ENCODE assay signal across 8 cellular contexts in genomic region chr22:22710719-22711531, GRCh38.
DNase-seq lines count a peak whose midpoint lies in the region; ATAC-seq, FAIRE-seq and TF ChIP-seq lines count a peak whose summit lies in the region.

No MANE protein-coding gene starts in this region.

- H3K9me3 ChIP-seq in SK-N-SH (no peaks in the 10 kb centered on the region), right cardiac atrium (ENCODE audit: control insufficient read depth, low read length) (no peaks in the 10 kb centered on the region)

- no peak for TF ChIP-seq EP300 in SK-N-SH (IDR thresholded peaks at IDR 0.05; ENCODE audit: borderline replicate concordance in 1 of 2, low read depth in 1 of 2, low read length in 1 of 2)

- no peak for TF ChIP-seq POLR2A in GM12892 (IDR thresholded peaks at IDR 0.05; ENCODE audit: low read depth, low read length)

- intact Hi-C loops in right cardiac atrium (cut with DNase I) = no loop called here

- H3K36me3 Mint-ChIP-seq in activated naive CD4-positive, alpha-beta T cell treated with anti-CD3 and anti-CD28 coated beads, Interleukin-2, amount 10 ng/mL, durations not matched to agents 7 days and 5 days = no peaks in the 10 kb centered on the region

- no peak overlapping the region for H3K4me3 Mint-ChIP-seq in activated naive CD4-positive, alpha-beta T cell treated with anti-CD3 and anti-CD28 coated beads, Interleukin-2, amount 10 ng/mL, durations not matched to agents 7 days and 5 days

- H3K9ac ChIP-seq in SK-N-SH = no peak overlapping the region

- H2AFZ ChIP-seq in SK-N-SH (ENCODE audit: low read depth) = no peak overlapping the region

- H3K36me3 ChIP-seq in SK-N-SH (replicated peaks in 1 of 2; ENCODE audit: control insufficient read depth in 1 of 2, insufficient read depth in 2 of 2, low read length in 1 of 2) = no peaks in the 10 kb centered on the region

- FAIRE-seq in GM12892 (lab: Jason Lieb, UNC) = peak; percentile 92

- H4K20me1 ChIP-seq in SK-N-SH (ENCODE audit: insufficient read depth) = no peaks in the 10 kb centered on the region

- no peak overlapping the region for H3K27ac Mint-ChIP-seq in activated naive CD4-positive, alpha-beta T cell treated with anti-CD3 and anti-CD28 coated beads, Interleukin-2, amount 10 ng/mL, durations not matched to agents 7 days and 5 days

- TF ChIP-seq CTCF in AG04449 (IDR thresholded peaks at IDR 0.05; ENCODE audit: insufficient read depth, low read length, missing control alignments) (peak; percentile 85), SK-N-SH (IDR thresholded peaks at IDR 0.05) (peak; percentile 91)

- no peak for DNase-seq in AG04449 (ENCODE audit: low read depth, low spot score)
- no peak for DNase-seq in GM12892 (ENCODE audit: insufficient read length)
- DNase-seq in SK-N-SH = peak; percentile 75
- DNase-seq in activated naive CD4-positive, alpha-beta T cell treated with anti-CD3 and anti-CD28 coated beads, Interleukin-2, amount 10 ng/mL, durations not matched to agents 7 days and 5 days = peak; percentile 83
- DNase-seq in right cardiac atrium = peak; percentile 42 to 83 (median 80)
- DNase-seq in stimulated activated CD4-positive, alpha-beta T cell treated with anti-CD3 and anti-CD28 coated beads, Interleukin-12 subunit alpha, Interleukin-12 subunit beta, amount 100 ng/mL, for 4 hours = peak; percentile 78

- no peaks in the 10 kb centered on the region for H3F3A ChIP-seq in SK-N-SH (replicated peaks; ENCODE audit: insufficient read depth)

- H3K27me3 Mint-ChIP-seq in activated naive CD4-positive, alpha-beta T cell treated with anti-CD3 and anti-CD28 coated beads, Interleukin-2, amount 10 ng/mL, durations not matched to agents 7 days and 5 days = peaks cover 41% of the 10 kb centered on the region

- POLR2A ChIA-PET in AG04449 (lab: Yijun Ruan, JAX) (no interaction called here), SK-N-SH (lab: Yijun Ruan, JAX) (no interaction called here)

- ATAC-seq in right cardiac atrium (peak; percentile 42 to 65), GM18870 (IDR thresholded peaks at IDR 0.05; ENCODE audit: unreplicated experiment) (no peak), HG03095 (IDR thresholded peaks at IDR 0.05; ENCODE audit: unreplicated experiment) (no peak)

- no peaks in the 10 kb centered on the region for H3K9me2 ChIP-seq in SK-N-SH

- H3K4me1 Mint-ChIP-seq in activated naive CD4-positive, alpha-beta T cell treated with anti-CD3 and anti-CD28 coated beads, Interleukin-2, amount 10 ng/mL, durations not matched to agents 7 days and 5 days = no peaks in the 10 kb centered on the region

- H3K4me1 ChIP-seq in SK-N-SH (ENCODE audit: control insufficient read depth in 1 of 2, insufficient read depth in 2 of 2, low read depth in 1 of 2, low read length in 1 of 2) (no peaks in the 10 kb centered on the region), right cardiac atrium (ENCODE audit: control insufficient read depth, insufficient read depth, low read length) (no peaks in the 10 kb centered on the region)

- no peak overlapping the region for H3K4me2 ChIP-seq in SK-N-SH

- H3K27ac ChIP-seq in SK-N-SH (ENCODE audit: low read depth in 2 of 2, low read length in 1 of 2) (no peak overlapping the region), right cardiac atrium (ENCODE audit: low read length) (no peak overlapping the region)

- no peak overlapping the region for H3K4me3 ChIP-seq in AG04449 (ENCODE audit: low read depth, low read length)
- H3K4me3 ChIP-seq in SK-N-SH (ENCODE audit: low read depth in 2 of 2, low read length in 1 of 2) = peak overlapping the region in 1 of 2 experiments; percentile 9; a peak in 1 of 4 replicates
- no peak overlapping the region for H3K4me3 ChIP-seq in right cardiac atrium (ENCODE audit: low read length)

- H3K79me2 ChIP-seq in SK-N-SH (ENCODE audit: insufficient read depth) = no peaks in the 10 kb centered on the region

- CTCF ChIA-PET in AG04449 (lab: Yijun Ruan, JAX) (interaction anchor here (0.9 to 3.0 kb wide), 8 partner anchors 9 to 45 kb away, joined by 3 to 22 read pairs (median 4); no protein-coding TSS in a partner anchor), SK-N-SH (lab: Yijun Ruan, JAX) (interaction anchor here (0.8 to 1.8 kb wide), 14 partner anchors 10 to 244 kb away, joined by 3 to 10 read pairs (median 4); no protein-coding TSS in a partner anchor)
- CTCF ChIA-PET in activated naive CD4-positive, alpha-beta T cell treated with anti-CD3 and anti-CD28 coated beads, Interleukin-2, amount 10 ng/mL, durations not matched to agents 7 days and 5 days (lab: Charles Lee) = interaction anchor here (0.8 to 1.8 kb wide), 6 partner anchors 9 to 91 kb away, joined by 3 to 16 read pairs (median 4); no protein-coding TSS in a partner anchor

- no peaks in the 10 kb centered on the region for H3K9me3 Mint-ChIP-seq in activated naive CD4-positive, alpha-beta T cell treated with anti-CD3 and anti-CD28 coated beads, Interleukin-2, amount 10 ng/mL, durations not matched to agents 7 days and 5 days

- no peaks in the 10 kb centered on the region; the same call in 1 of the 2 replicates for H3K27me3 ChIP-seq in SK-N-SH (ENCODE audit: insufficient read depth)
- no peaks in the 10 kb centered on the region for H3K27me3 ChIP-seq in right cardiac atrium (ENCODE audit: control insufficient read depth, insufficient read depth)

- peak; percentile 36 for TF ChIP-seq RAD21 in SK-N-SH (IDR thresholded peaks at IDR 0.05; ENCODE audit: low read length)

- WGBS in SK-N-SH (ENCODE audit: low lambda C conversion rate) = 18% methylated on average over 11 of the region's 11 CpGs
- 21% methylated on average over 11 of the region's 11 CpGs for WGBS in right cardiac atrium

TF ChIP-seq in SK-N-SH, 30 proteins besides CTCF, POLR2A, EP300 and RAD21:
- TF ChIP-seq, protein P1, sequence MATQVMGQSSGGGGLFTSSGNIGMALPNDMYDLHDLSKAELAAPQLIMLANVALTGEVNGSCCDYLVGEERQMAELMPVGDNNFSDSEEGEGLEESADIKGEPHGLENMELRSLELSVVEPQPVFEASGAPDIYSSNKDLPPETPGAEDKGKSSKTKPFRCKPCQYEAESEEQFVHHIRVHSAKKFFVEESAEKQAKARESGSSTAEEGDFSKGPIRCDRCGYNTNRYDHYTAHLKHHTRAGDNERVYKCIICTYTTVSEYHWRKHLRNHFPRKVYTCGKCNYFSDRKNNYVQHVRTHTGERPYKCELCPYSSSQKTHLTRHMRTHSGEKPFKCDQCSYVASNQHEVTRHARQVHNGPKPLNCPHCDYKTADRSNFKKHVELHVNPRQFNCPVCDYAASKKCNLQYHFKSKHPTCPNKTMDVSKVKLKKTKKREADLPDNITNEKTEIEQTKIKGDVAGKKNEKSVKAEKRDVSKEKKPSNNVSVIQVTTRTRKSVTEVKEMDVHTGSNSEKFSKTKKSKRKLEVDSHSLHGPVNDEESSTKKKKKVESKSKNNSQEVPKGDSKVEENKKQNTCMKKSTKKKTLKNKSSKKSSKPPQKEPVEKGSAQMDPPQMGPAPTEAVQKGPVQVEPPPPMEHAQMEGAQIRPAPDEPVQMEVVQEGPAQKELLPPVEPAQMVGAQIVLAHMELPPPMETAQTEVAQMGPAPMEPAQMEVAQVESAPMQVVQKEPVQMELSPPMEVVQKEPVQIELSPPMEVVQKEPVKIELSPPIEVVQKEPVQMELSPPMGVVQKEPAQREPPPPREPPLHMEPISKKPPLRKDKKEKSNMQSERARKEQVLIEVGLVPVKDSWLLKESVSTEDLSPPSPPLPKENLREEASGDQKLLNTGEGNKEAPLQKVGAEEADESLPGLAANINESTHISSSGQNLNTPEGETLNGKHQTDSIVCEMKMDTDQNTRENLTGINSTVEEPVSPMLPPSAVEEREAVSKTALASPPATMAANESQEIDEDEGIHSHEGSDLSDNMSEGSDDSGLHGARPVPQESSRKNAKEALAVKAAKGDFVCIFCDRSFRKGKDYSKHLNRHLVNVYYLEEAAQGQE (IDR thresholded peaks at IDR 0.05; ENCODE audit: low read depth, low read length) = no peak
- TF ChIP-seq SMC3 (IDR thresholded peaks at IDR 0.05; ENCODE audit: low read depth, low read length) = peak; percentile 29

Comparison
In these comparisons a context has a peak if more than half of its experiments do, and no peak if none do; other contexts are left out.
1. DNase-seq: peak in SK-N-SH (single experiment), activated naive CD4-positive, alpha-beta T cell treated with anti-CD3 and anti-CD28 coated beads, Interleukin-2, amount 10 ng/mL, durations not matched to agents 7 days and 5 days (single experiment), right cardiac atrium (3 of 3) and stimulated activated CD4-positive, alpha-beta T cell treated with anti-CD3 and anti-CD28 coated beads, Interleukin-12 subunit alpha, Interleukin-12 subunit beta, amount 100 ng/mL, for 4 hours (single experiment); none in AG04449 (single experiment) and GM12892 (single experiment).
2. ATAC-seq: peak in right cardiac atrium (2 of 2); none in GM18870 (single experiment) and HG03095 (single experiment).